Comparison of ENCODE assay signal across 35 cellular contexts in the genomic region with DNA sequence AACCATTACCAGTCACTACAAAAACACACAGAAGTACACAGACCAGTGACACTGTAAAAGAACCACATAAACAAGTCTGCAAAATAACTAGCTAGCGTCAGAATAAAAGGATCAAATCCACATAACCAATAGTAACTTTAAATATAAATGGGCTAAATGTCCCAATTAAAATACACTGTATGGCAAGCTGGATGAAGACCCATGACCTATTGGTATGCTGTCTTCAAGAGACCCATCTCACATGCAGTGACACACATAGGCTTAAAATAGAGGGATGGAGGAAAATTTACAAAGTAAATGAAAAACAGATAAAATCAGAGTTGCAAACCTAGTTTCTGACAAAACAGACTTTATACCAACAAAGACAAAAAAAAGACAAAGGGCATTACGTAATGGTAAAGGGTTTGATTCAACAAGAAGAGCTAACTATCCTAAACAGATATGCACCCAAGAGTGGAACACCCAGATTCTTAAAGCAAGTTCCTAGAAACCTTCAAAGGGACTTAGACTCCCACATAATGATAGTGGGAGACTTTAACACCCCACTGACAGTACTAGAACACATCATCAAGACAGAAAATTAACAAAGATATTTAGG.
"Had no signal": no experiment of that assay in that cellular context is flagged by ENCODE, and none has a peak within 500 bp of the region (broad histone marks: within the 10 kb centered on the region; RNA-seq: fewer than 3 reads in every experiment).

No MANE protein-coding gene starts in this region.

- H3K36me3 ChIP-seq: MG63 had no signal

- H3K4me3 ChIP-seq: MG63 had no signal

- H3K27me3 ChIP-seq: MG63 had no signal

- DNase-seq: Karpas-422, Kasumi-1, MG63, MM.1S, MV-4-11, NCI-H1048, NCI-H1092, NCI-H1092 treated with DMSO at 0.1 percent for 48 hours, NCI-H1105, NCI-H1105 treated with DMSO at 0.1 percent for 48 hours, NCI-H1417, NCI-H1417 treated with DMSO at 0.1 percent for 48 hours, NCI-H1436, NCI-H1436 treated with DMSO at 0.1 percent for 48 hours, NCI-H146, NCI-H1694, NCI-H1694 treated with DMSO at 0.1 percent for 48 hours, NCI-H187, NCI-H187 treated with DMSO at 0.1 percent for 48 hours, NCI-H1930, NCI-H2029, NCI-H2029 treated with DMSO at 0.1 percent for 48 hours, NCI-H2081, NCI-H2081 treated with DMSO at 0.1 percent for 48 hours, NCI-H2107, NCI-H2171, NCI-H2171 treated with DMSO at 0.1 percent for 48 hours, NCI-H2227 treated with DMSO at 0.1 percent for 48 hours, NCI-H226, NCI-H345, NCI-H446, NCI-H446 treated with DMSO at 0.1 percent for 48 hours, NCI-H510A, NCI-H510A treated with DMSO at 0.1 percent for 48 hours, NCI-H524 had no signal
